ENCODE assay signal across 29 cellular contexts in the genomic region with DNA sequence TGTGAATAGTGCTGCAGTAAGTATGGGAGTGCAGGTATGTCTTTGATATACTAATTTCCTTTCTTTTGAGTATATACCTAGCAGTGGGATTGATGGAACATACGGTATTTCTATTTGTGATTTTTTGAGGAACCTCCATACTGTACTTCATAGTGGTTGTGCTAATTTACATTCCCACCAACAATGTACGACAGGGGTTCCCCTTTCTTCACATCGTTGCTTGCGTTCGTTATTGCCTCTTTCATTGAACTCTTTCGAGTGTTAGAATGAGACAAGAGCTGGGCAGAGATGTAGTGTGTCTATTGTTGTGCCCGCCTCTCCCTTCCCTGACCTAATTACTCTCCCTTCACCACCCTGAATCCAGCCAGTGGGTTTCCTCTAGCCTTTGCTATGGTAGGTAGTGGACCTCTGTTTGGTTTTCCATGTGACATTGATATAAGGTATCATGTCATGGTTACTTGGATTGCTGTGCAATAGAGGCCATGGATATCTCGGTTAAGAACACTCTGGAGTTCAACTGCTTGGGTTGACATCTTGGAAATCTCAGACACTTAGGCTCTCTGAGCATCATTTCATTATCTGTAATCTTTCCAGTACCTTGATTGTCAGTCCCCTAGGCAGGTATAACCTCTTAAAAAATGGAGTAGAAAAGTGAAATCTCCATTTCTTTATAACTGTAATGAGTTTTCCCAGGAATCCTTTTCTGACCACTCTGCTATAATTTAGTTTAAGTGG.
"Had no signal": no experiment of that assay in that cellular context is flagged by ENCODE, and none has a peak within 500 bp of the region (broad histone marks: within the 10 kb centered on the region; RNA-seq: fewer than 3 reads in every experiment).

No MANE protein-coding gene starts in this region.

- H3K27ac ChIP-seq: brain microvascular endothelial cell, colonic mucosa, esophagus muscularis mucosa, parathyroid adenoma, testis, upper lobe of right lung, VCaP had no signal

- ATAC-seq: activated CD8-positive, alpha-beta memory T cell treated with anti-CD3 and anti-CD28 coated beads, Interleukin-2, amount 10 ng/mL, durations not matched to agents 7 days and 5 days; activated CD8-positive, alpha-beta T cell treated with anti-CD3 and anti-CD28 coated beads for 36 hours; effector memory CD8-positive, alpha-beta T cell; left ventricle myocardium superior; sciatic nerve; T-cell; upper lobe of right lung had no signal

- H3K4me1 ChIP-seq: colonic mucosa, testis had no signal

- H3K36me3 ChIP-seq: brain microvascular endothelial cell, colonic mucosa, esophagus muscularis mucosa, upper lobe of right lung had no signal

- H3K27me3 ChIP-seq: brain microvascular endothelial cell, colonic mucosa, dorsolateral prefrontal cortex, esophagus muscularis mucosa, testis, upper lobe of right lung had no signal

- DNase-seq: activated CD4-positive, alpha-beta T cell treated with anti-CD3 and anti-CD28 coated beads, Interleukin-2, amount 10 ng/mL, durations not matched to agents 7 days and 5 days; activated CD4-positive, CD25-positive, alpha-beta regulatory T cell treated with anti-CD3 and anti-CD28 coated beads, Interleukin-2, amount 50 U/mL, for 72 hours; activated CD8-positive, alpha-beta memory T cell treated with anti-CD3 and anti-CD28 coated beads, Interleukin-2, amount 10 ng/mL, durations not matched to agents 7 days and 5 days; activated CD8-positive, alpha-beta T cell treated with anti-CD3 and anti-CD28 coated beads for 36 hours; activated gamma-delta T cell treated with Interleukin-2 at 50 U/mL for 16 hours; activated T-cell treated with anti-CD3 and anti-CD28 coated beads for 4 hours; anterior cingulate cortex; brain microvascular endothelial cell; colonic mucosa; dorsolateral prefrontal cortex; effector memory CD8-positive, alpha-beta T cell; glutamatergic neuron; hypothalamus; left ventricle myocardium superior; mammary epithelial cell; nephron progenitor cell; nucleus accumbens; small intestine; stimulated activated CD4-positive, alpha-beta T cell treated with anti-CD3 and anti-CD28 coated beads, Interleukin-15, amount 100 ng/mL, for 24 hours; stimulated activated naive CD4-positive, alpha-beta T cell; T-cell; testis; upper lobe of right lung had no signal

- H3K9me3 ChIP-seq: colonic mucosa, testis had no signal

- H3K4me3 ChIP-seq: colonic mucosa, dorsolateral prefrontal cortex, esophagus muscularis mucosa, testis, upper lobe of right lung had no signal

- H3K27ac Mint-ChIP-seq: activated CD4-positive, alpha-beta T cell treated with anti-CD3 and anti-CD28 coated beads, Interleukin-2, amount 10 ng/mL, durations not matched to agents 7 days and 5 days; activated CD8-positive, alpha-beta memory T cell treated with anti-CD3 and anti-CD28 coated beads, Interleukin-2, amount 10 ng/mL, durations not matched to agents 7 days and 5 days; activated CD8-positive, alpha-beta T cell treated with anti-CD3 and anti-CD28 coated beads for 36 hours; activated naive CD4-positive, alpha-beta T cell treated with anti-CD3 and anti-CD28 coated beads, Interleukin-2, amount 50 U/mL, for 24 hours; effector memory CD8-positive, alpha-beta T cell; nephron progenitor cell; T-cell; T-helper 2 cell treated with Interferon-gamma antibody and Interleukin-4, amounts not matched to agents 5 μg/mL and 100 μg/mL, for 36 hours had no signal

- H3K4me1 Mint-ChIP-seq: activated CD4-positive, alpha-beta T cell treated with anti-CD3 and anti-CD28 coated beads, Interleukin-2, amount 10 ng/mL, durations not matched to agents 7 days and 5 days; activated CD8-positive, alpha-beta memory T cell treated with anti-CD3 and anti-CD28 coated beads, Interleukin-2, amount 10 ng/mL, durations not matched to agents 7 days and 5 days; activated naive CD4-positive, alpha-beta T cell treated with anti-CD3 and anti-CD28 coated beads, Interleukin-2, amount 50 U/mL, for 24 hours had no signal

- H3K4me3 Mint-ChIP-seq: activated CD4-positive, alpha-beta T cell treated with anti-CD3 and anti-CD28 coated beads, Interleukin-2, amount 10 ng/mL, durations not matched to agents 7 days and 5 days; activated CD8-positive, alpha-beta memory T cell treated with anti-CD3 and anti-CD28 coated beads, Interleukin-2, amount 10 ng/mL, durations not matched to agents 7 days and 5 days; activated CD8-positive, alpha-beta T cell treated with anti-CD3 and anti-CD28 coated beads for 36 hours; activated naive CD4-positive, alpha-beta T cell treated with anti-CD3 and anti-CD28 coated beads, Interleukin-2, amount 50 U/mL, for 24 hours; effector memory CD8-positive, alpha-beta T cell; nephron progenitor cell; T-cell; T-helper 2 cell treated with Interferon-gamma antibody and Interleukin-4, amounts not matched to agents 5 μg/mL and 100 μg/mL, for 36 hours had no signal

- H3K27me3 Mint-ChIP-seq: activated CD4-positive, alpha-beta T cell treated with anti-CD3 and anti-CD28 coated beads, Interleukin-2, amount 10 ng/mL, durations not matched to agents 7 days and 5 days; activated CD8-positive, alpha-beta memory T cell treated with anti-CD3 and anti-CD28 coated beads, Interleukin-2, amount 10 ng/mL, durations not matched to agents 7 days and 5 days; activated CD8-positive, alpha-beta T cell treated with anti-CD3 and anti-CD28 coated beads for 36 hours; activated naive CD4-positive, alpha-beta T cell treated with anti-CD3 and anti-CD28 coated beads, Interleukin-2, amount 50 U/mL, for 24 hours; effector memory CD8-positive, alpha-beta T cell; T-cell had no signal
